ENCODE assay signal across 1 cellular context in the genomic region with DNA sequence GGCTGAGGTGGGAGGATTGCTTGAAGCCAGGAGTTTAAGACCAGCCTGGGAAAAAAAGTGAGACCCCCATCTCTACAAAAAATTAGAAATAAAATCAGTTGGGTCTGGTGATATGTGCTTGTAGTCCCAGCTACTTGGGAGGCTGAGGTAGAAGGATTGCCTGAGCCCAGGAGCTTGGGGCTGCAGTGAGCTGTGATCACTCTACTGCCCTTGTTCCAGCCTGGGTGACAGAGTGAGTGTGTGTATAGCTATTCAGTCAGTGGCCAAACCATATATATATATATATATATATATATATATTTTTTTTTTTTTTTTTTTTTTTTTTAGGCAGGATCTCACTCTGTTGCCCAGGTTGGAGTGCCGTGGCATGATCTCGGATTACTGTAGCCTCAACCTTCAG.
TF ChIP-seq lines count a peak whose summit lies in the region.

No MANE protein-coding gene starts in this region.

TF ChIP-seq in IMR-90, 13 proteins besides CTCF, POLR2A, EP300 and RAD21:
- TF ChIP-seq SMC3 (IDR thresholded peaks at IDR 0.05; ENCODE audit: low read depth, low read length) (no peak), FOS (IDR thresholded peaks at IDR 0.05; ENCODE audit: low read depth, low read length) (no peak)
TF ChIP-seq in IMR-90: peak in this region for 0.
